Comparison of ENCODE assay signal across 1 cellular context in the genomic region with DNA sequence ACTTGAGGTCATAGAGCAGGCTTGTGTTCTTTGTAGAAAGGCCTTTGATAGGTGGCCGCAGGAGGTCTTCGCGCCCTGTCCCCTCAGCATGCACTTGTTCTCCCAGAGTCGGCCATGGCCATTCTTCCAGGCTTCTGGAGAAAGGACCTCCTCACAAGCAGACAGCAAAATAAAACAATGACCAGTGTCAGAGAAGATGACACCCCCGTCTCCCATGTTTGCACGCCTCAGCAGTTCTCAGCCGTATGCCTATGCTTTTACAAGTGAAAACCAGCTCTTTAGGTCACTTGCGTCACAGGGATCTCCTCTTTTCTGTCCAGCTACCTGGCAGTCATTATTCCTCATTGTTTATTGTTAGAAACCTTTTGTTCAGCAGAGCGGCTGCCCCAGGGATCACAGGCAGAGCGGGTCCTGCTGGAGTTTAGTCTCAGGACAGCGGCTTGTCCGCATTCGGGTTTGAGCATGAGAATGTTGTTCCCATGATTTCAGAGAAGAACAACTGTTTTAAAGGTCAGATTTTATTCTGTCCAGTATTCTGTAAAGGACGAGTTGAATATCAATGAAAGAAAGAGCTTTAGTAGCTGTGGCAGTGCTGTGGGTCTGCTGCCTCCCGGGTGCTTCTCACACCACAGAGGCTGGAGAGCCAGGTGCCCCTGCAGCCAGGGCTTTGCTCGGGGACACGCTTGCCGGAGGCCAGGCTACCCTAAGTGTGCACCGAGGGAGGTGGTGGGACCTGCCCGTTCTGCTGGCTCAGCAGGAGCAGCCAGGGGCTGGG.
TF ChIP-seq lines count a peak whose summit lies in the region.

No MANE protein-coding gene starts in this region.

TF ChIP-seq in HepG2, 621 proteins besides CTCF, POLR2A, EP300 and RAD21 (continues in another document):
- TF ChIP-seq, protein P1, sequence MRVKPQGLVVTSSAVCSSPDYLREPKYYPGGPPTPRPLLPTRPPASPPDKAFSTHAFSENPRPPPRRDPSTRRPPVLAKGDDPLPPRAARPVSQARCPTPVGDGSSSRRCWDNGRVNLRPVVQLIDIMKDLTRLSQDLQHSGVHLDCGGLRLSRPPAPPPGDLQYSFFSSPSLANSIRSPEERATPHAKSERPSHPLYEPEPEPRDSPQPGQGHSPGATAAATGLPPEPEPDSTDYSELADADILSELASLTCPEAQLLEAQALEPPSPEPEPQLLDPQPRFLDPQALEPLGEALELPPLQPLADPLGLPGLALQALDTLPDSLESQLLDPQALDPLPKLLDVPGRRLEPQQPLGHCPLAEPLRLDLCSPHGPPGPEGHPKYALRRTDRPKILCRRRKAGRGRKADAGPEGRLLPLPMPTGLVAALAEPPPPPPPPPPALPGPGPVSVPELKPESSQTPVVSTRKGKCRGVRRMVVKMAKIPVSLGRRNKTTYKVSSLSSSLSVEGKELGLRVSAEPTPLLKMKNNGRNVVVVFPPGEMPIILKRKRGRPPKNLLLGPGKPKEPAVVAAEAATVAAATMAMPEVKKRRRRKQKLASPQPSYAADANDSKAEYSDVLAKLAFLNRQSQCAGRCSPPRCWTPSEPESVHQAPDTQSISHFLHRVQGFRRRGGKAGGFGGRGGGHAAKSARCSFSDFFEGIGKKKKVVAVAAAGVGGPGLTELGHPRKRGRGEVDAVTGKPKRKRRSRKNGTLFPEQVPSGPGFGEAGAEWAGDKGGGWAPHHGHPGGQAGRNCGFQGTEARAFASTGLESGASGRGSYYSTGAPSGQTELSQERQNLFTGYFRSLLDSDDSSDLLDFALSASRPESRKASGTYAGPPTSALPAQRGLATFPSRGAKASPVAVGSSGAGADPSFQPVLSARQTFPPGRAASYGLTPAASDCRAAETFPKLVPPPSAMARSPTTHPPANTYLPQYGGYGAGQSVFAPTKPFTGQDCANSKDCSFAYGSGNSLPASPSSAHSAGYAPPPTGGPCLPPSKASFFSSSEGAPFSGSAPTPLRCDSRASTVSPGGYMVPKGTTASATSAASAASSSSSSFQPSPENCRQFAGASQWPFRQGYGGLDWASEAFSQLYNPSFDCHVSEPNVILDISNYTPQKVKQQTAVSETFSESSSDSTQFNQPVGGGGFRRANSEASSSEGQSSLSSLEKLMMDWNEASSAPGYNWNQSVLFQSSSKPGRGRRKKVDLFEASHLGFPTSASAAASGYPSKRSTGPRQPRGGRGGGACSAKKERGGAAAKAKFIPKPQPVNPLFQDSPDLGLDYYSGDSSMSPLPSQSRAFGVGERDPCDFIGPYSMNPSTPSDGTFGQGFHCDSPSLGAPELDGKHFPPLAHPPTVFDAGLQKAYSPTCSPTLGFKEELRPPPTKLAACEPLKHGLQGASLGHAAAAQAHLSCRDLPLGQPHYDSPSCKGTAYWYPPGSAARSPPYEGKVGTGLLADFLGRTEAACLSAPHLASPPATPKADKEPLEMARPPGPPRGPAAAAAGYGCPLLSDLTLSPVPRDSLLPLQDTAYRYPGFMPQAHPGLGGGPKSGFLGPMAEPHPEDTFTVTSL (CRISPR knock-in tag; IDR thresholded peaks at IDR 0.05; ENCODE audit: borderline replicate concordance), result no peak
- TF ChIP-seq ZNF616 (CRISPR knock-in tag; IDR thresholded peaks at IDR 0.05; ENCODE audit: low read depth) (no peak), HMGA1 (CRISPR knock-in tag; conservative IDR thresholded peaks at IDR 0.05) (no peak), SOX5 (CRISPR knock-in tag; IDR thresholded peaks at IDR 0.05; ENCODE audit: borderline replicate concordance) (peak; percentile 81; the same call in 1 of the 2 replicates), ZZZ3 (CRISPR knock-in tag; IDR thresholded peaks at IDR 0.05; ENCODE audit: borderline replicate concordance) (no peak), MAFK (conservative IDR thresholded peaks at IDR 0.05 in 1 of 2, IDR thresholded peaks at IDR 0.05 in 1 of 2; ENCODE audit: low read length in 2 of 2) (peak; percentile 85 to 90), ZNF263 (CRISPR knock-in tag; IDR thresholded peaks at IDR 0.05) (no peak), ZNF468 (CRISPR knock-in tag; IDR thresholded peaks at IDR 0.05) (no peak), ZSCAN22 (CRISPR knock-in tag; IDR thresholded peaks at IDR 0.05) (no peak), SOX13 (IDR thresholded peaks at IDR 0.05) (peak; percentile 86), SOX13 (CRISPR knock-in tag; conservative IDR thresholded peaks at IDR 0.05 in 1 of 2, IDR thresholded peaks at IDR 0.05 in 1 of 2) (peak in 1 of 2 experiments; percentile 94; a peak in 2 of 4 replicates), NFRKB (IDR thresholded peaks at IDR 0.05) (no peak), ZNF317 (CRISPR knock-in tag; IDR thresholded peaks at IDR 0.05) (no peak), RXRA (CRISPR knock-in tag; IDR thresholded peaks at IDR 0.05) (0 out of 2 replicates have a peak, but pooled peaks have one; percentile 27), KDM5B (CRISPR knock-in tag; IDR thresholded peaks at IDR 0.05; ENCODE audit: borderline replicate concordance) (no peak), ZEB1 (IDR thresholded peaks at IDR 0.05; ENCODE audit: insufficient replicate concordance, low read depth) (no peak), SNAPC2 (CRISPR knock-in tag; IDR thresholded peaks at IDR 0.05) (no peak), KDM5A (IDR thresholded peaks at IDR 0.05; ENCODE audit: borderline replicate concordance, low read length) (no peak), ZNF501 (CRISPR knock-in tag; IDR thresholded peaks at IDR 0.05) (no peak), ZNF768 (CRISPR knock-in tag; IDR thresholded peaks at IDR 0.05) (no peak), ZNF382 (CRISPR knock-in tag; IDR thresholded peaks at IDR 0.05; ENCODE audit: borderline replicate concordance) (no peak), SOX6 (IDR thresholded peaks at IDR 0.05) (no peak), SOX6 (CRISPR knock-in tag; IDR thresholded peaks at IDR 0.05) (peak; percentile 56), SRSF1 (optimal IDR thresholded peaks at IDR 0.05; ENCODE audit: low read depth, low read length) (no peak), ZNF883 (CRISPR knock-in tag; IDR thresholded peaks at IDR 0.05; ENCODE audit: not compliant biosample characterization) (peak; percentile 34), MAFF (IDR thresholded peaks at IDR 0.05; ENCODE audit: low read depth, low read length) (peak; percentile 78), STAT5B (CRISPR knock-in tag; IDR thresholded peaks at IDR 0.05) (no peak), ZSCAN21 (CRISPR knock-in tag; IDR thresholded peaks at IDR 0.05; ENCODE audit: borderline replicate concordance) (no peak)
- TF ChIP-seq, protein P2, sequence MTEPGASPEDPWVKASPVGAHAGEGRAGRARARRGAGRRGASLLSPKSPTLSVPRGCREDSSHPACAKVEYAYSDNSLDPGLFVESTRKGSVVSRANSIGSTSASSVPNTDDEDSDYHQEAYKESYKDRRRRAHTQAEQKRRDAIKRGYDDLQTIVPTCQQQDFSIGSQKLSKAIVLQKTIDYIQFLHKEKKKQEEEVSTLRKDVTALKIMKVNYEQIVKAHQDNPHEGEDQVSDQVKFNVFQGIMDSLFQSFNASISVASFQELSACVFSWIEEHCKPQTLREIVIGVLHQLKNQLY (CRISPR knock-in tag; IDR thresholded peaks at IDR 0.05), result no peak
- TF ChIP-seq, protein P3, sequence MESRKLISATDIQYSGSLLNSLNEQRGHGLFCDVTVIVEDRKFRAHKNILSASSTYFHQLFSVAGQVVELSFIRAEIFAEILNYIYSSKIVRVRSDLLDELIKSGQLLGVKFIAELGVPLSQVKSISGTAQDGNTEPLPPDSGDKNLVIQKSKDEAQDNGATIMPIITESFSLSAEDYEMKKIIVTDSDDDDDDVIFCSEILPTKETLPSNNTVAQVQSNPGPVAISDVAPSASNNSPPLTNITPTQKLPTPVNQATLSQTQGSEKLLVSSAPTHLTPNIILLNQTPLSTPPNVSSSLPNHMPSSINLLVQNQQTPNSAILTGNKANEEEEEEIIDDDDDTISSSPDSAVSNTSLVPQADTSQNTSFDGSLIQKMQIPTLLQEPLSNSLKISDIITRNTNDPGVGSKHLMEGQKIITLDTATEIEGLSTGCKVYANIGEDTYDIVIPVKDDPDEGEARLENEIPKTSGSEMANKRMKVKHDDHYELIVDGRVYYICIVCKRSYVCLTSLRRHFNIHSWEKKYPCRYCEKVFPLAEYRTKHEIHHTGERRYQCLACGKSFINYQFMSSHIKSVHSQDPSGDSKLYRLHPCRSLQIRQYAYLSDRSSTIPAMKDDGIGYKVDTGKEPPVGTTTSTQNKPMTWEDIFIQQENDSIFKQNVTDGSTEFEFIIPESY (CRISPR knock-in tag; IDR thresholded peaks at IDR 0.05), result peak; percentile 94
- TF ChIP-seq, protein P4, sequence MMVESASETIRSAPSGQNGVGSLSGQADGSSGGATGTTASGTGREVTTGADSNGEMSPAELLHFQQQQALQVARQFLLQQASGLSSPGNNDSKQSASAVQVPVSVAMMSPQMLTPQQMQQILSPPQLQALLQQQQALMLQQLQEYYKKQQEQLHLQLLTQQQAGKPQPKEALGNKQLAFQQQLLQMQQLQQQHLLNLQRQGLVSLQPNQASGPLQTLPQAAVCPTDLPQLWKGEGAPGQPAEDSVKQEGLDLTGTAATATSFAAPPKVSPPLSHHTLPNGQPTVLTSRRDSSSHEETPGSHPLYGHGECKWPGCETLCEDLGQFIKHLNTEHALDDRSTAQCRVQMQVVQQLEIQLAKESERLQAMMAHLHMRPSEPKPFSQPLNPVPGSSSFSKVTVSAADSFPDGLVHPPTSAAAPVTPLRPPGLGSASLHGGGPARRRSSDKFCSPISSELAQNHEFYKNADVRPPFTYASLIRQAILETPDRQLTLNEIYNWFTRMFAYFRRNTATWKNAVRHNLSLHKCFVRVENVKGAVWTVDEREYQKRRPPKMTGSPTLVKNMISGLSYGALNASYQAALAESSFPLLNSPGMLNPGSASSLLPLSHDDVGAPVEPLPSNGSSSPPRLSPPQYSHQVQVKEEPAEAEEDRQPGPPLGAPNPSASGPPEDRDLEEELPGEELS (CRISPR knock-in tag; IDR thresholded peaks at IDR 0.05), result 0 out of 2 replicates have a peak, but pooled peaks have one; percentile 5
- TF ChIP-seq, protein P5, sequence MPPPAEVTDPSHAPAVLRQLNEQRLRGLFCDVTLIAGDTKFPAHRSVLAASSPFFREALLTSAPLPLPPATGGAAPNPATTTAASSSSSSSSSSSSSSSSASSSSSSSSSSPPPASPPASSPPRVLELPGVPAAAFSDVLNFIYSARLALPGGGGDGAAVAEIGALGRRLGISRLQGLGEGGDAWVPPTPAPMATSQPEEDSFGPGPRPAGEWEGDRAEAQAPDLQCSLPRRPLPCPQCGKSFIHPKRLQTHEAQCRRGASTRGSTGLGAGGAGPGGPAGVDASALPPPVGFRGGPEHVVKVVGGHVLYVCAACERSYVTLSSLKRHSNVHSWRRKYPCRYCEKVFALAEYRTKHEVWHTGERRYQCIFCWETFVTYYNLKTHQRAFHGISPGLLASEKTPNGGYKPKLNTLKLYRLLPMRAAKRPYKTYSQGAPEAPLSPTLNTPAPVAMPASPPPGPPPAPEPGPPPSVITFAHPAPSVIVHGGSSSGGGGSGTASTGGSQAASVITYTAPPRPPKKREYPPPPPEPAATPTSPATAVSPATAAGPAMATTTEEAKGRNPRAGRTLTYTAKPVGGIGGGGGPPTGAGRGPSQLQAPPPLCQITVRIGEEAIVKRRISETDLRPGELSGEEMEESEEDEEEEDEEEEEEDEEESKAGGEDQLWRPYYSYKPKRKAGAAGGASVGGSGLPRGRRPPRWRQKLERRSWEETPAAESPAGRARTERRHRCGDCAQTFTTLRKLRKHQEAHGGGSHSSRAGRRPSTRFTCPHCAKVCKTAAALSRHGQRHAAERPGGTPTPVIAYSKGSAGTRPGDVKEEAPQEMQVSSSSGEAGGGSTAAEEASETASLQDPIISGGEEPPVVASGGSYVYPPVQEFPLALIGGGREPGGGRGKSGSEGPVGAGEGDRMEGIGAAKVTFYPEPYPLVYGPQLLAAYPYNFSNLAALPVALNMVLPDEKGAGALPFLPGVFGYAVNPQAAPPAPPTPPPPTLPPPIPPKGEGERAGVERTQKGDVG (CRISPR knock-in tag; IDR thresholded peaks at IDR 0.05; ENCODE audit: borderline replicate concordance), result 0 out of 2 replicates have a peak, but pooled peaks have one; percentile 28
- TF ChIP-seq, protein P6, sequence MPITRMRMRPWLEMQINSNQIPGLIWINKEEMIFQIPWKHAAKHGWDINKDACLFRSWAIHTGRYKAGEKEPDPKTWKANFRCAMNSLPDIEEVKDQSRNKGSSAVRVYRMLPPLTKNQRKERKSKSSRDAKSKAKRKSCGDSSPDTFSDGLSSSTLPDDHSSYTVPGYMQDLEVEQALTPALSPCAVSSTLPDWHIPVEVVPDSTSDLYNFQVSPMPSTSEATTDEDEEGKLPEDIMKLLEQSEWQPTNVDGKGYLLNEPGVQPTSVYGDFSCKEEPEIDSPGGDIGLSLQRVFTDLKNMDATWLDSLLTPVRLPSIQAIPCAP (CRISPR knock-in tag; IDR thresholded peaks at IDR 0.05; ENCODE audit: low read depth), result no peak
- TF ChIP-seq, protein P7, sequence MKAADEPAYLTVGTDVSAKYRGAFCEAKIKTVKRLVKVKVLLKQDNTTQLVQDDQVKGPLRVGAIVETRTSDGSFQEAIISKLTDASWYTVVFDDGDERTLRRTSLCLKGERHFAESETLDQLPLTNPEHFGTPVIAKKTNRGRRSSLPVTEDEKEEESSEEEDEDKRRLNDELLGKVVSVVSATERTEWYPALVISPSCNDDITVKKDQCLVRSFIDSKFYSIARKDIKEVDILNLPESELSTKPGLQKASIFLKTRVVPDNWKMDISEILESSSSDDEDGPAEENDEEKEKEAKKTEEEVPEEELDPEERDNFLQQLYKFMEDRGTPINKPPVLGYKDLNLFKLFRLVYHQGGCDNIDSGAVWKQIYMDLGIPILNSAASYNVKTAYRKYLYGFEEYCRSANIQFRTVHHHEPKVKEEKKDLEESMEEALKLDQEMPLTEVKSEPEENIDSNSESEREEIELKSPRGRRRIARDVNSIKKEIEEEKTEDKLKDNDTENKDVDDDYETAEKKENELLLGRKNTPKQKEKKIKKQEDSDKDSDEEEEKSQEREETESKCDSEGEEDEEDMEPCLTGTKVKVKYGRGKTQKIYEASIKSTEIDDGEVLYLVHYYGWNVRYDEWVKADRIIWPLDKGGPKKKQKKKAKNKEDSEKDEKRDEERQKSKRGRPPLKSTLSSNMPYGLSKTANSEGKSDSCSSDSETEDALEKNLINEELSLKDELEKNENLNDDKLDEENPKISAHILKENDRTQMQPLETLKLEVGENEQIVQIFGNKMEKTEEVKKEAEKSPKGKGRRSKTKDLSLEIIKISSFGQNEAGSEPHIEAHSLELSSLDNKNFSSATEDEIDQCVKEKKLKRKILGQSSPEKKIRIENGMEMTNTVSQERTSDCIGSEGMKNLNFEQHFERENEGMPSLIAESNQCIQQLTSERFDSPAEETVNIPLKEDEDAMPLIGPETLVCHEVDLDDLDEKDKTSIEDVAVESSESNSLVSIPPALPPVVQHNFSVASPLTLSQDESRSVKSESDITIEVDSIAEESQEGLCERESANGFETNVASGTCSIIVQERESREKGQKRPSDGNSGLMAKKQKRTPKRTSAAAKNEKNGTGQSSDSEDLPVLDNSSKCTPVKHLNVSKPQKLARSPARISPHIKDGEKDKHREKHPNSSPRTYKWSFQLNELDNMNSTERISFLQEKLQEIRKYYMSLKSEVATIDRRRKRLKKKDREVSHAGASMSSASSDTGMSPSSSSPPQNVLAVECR (CRISPR knock-in tag; IDR thresholded peaks at IDR 0.05; ENCODE audit: borderline replicate concordance), result 0 out of 2 replicates have a peak, but pooled peaks have one; percentile 15
- TF ChIP-seq, protein P8, sequence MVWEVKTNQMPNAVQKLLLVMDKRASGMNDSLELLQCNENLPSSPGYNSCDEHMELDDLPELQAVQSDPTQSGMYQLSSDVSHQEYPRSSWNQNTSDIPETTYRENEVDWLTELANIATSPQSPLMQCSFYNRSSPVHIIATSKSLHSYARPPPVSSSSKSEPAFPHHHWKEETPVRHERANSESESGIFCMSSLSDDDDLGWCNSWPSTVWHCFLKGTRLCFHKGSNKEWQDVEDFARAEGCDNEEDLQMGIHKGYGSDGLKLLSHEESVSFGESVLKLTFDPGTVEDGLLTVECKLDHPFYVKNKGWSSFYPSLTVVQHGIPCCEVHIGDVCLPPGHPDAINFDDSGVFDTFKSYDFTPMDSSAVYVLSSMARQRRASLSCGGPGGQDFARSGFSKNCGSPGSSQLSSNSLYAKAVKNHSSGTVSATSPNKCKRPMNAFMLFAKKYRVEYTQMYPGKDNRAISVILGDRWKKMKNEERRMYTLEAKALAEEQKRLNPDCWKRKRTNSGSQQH (CRISPR knock-in tag; IDR thresholded peaks at IDR 0.05; ENCODE audit: low read depth), result no peak
